ENCODE assay signal across 1 cellular context in genomic region chr1:26822737-26823395, GRCh38.
TF ChIP-seq lines count a peak whose summit lies in the region.

No MANE protein-coding gene starts in this region.

TF ChIP-seq in WTC11, 78 proteins besides CTCF, POLR2A, EP300 and RAD21 (continued from another document):
- no peak for TF ChIP-seq STAT6 (CRISPR knock-in tag; conservative IDR thresholded peaks at IDR 0.05; ENCODE audit: low read depth)
- TF ChIP-seq IRF2 (CRISPR knock-in tag; IDR thresholded peaks at IDR 0.05; ENCODE audit: borderline replicate concordance, low read depth), result no peak
- TF ChIP-seq RORB (CRISPR knock-in tag; IDR thresholded peaks at IDR 0.05), result no peak
- TF ChIP-seq FOXP1 (CRISPR knock-in tag; IDR thresholded peaks at IDR 0.05; ENCODE audit: borderline replicate concordance), result no peak
- no peak for TF ChIP-seq NR2C2 (CRISPR knock-in tag; IDR thresholded peaks at IDR 0.05)
